Comparison of ENCODE assay signal across 1 cellular context in the genomic region with DNA sequence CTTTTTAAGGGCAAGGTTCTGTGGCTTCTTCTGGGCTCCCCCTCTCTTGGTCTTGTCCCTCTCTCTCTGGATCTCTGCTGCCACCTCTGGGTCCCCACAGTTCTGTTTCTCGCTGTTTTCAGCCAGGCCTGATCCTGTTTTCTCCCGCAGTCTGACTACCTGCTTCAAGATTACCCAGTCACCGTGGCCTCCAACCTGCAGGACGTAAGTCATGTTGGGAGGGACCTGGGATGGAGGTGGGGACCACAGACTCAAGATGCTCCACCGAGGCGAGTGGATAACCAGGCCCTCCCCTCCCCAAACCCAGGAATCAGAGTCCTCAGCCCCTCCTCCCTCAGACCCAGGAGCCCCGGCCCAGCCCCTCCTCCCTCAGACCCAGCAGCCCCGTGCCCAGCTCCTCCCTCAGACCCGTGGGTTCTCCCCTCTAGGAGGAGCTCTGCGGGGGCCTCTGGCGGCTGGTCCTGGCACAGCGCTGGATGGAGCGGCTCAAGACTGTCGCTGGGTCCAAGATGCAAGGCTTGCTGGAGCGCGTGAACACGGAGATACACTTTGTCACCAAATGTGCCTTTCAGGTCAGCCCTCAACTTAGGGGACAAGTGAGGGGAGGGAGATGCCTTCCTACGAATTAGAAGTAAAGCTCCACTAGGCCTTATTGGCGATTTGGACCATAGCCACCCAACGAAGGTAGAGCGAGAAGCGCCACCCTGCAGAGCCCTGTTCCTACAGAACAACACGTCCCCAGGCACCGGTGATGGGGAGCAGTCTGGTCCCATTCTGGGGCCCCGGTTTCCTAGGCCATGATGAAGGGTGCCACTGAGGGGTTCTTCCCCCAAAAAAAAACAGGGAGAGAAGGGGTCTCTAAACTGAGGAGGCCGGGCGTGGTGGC.
TF ChIP-seq lines count a peak whose summit lies in the region.

No MANE protein-coding gene starts in this region.

TF ChIP-seq in liver, 16 proteins besides CTCF, POLR2A, EP300 and RAD21 (continued from another document):
- TF ChIP-seq, protein P1, sequence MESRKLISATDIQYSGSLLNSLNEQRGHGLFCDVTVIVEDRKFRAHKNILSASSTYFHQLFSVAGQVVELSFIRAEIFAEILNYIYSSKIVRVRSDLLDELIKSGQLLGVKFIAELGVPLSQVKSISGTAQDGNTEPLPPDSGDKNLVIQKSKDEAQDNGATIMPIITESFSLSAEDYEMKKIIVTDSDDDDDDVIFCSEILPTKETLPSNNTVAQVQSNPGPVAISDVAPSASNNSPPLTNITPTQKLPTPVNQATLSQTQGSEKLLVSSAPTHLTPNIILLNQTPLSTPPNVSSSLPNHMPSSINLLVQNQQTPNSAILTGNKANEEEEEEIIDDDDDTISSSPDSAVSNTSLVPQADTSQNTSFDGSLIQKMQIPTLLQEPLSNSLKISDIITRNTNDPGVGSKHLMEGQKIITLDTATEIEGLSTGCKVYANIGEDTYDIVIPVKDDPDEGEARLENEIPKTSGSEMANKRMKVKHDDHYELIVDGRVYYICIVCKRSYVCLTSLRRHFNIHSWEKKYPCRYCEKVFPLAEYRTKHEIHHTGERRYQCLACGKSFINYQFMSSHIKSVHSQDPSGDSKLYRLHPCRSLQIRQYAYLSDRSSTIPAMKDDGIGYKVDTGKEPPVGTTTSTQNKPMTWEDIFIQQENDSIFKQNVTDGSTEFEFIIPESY (IDR thresholded peaks at IDR 0.05): no peak
- TF ChIP-seq, protein P2, sequence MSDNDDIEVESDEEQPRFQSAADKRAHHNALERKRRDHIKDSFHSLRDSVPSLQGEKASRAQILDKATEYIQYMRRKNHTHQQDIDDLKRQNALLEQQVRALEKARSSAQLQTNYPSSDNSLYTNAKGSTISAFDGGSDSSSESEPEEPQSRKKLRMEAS (IDR thresholded peaks at IDR 0.05): no peak
- TF ChIP-seq HNF4G (IDR thresholded peaks at IDR 0.05): no peak
- no peak for TF ChIP-seq TAF1 (conservative IDR thresholded peaks at IDR 0.05)
- no peak for TF ChIP-seq FOXA2 (IDR thresholded peaks at IDR 0.05)
